In the genomic region with DNA sequence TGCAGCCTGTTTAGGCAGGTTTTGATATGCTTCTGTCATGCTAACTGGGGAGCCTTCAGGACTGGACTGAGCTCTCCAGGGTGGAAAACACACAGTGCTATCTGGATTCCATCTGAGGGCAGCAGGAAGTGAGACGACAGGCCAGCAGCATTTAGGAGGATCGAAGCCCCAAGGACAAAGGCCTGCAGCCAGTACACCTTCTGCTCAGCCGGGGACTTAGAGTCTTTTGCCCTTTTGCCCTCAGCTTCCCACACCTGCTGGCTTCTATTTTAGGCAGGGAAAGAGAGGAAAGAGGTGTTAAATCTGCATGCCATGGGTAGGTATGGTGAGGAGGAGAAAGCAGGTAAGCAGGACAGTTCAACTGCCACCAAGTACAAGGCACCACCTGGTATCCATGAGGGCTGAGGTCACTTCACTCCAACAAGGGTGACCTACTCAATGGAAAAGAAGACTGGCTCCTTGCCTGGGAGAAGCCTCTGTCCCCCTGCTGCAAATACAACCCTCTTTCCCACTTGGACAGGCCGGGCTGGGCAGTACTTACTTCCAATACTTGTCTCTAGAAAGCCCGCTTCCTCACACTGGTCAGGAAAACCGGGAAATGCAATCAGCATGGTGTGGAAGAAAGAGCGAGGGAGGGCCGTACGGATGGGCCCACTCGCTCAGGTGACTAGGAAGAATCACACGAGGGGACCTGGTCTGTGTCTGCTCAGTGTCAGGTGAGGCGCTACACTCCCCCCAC, we compare ENCODE assay signal across 1 cellular context.
TF ChIP-seq lines count a peak whose summit lies in the region.

No MANE protein-coding gene starts in this region.

TF ChIP-seq in HepG2, 621 proteins besides CTCF, POLR2A, EP300 and RAD21:
- TF ChIP-seq PHF21A (CRISPR knock-in tag; IDR thresholded peaks at IDR 0.05), result 0 out of 2 replicates have a peak, but pooled peaks have one; percentile 17
- TF ChIP-seq ZNF33B (CRISPR knock-in tag; IDR thresholded peaks at IDR 0.05), result no peak
